In the genomic region with DNA sequence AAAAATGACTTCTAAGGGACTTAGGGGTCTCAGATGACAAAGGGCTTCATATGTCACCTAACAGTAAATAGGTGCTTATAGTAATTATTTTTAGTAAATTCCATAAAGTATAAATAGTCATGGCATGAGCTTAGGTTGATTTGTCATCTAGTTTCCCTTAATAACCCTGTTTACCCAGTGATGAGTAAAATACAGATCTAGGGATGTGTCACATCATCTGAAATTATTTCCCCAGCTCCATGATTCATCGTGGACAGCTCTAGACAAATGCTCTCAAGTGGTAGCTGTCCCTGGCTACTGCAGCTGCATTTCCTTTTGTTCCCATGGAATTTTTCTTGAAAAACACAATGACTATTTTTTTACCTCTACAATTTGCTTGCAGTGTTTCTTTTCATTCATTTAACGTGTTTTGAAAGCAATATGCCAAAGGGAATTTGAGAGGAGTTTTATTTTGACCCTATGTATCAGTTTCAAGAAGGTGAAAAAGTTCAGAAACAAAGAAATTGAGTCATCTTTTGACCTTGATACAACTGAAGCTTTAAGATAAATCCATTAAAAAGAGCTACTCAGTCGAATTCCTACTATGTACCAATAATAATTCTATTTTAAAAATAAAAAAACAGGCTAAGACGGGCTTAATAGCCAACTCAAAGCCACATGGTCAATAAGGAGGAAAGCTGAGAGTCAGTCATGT, we compare ENCODE assay signal across 9 cellular contexts.
A peak's percentile ranks its signal among the peaks of the same experiment; 100 is the strongest.
DNase-seq lines count a peak whose midpoint lies in the region; ATAC-seq, FAIRE-seq and TF ChIP-seq lines count a peak whose summit lies in the region.
"Had no signal": no experiment of that assay in that cellular context is flagged by ENCODE, and none has a peak within 500 bp of the region (broad histone marks: within the 10 kb centered on the region; RNA-seq: fewer than 3 reads in every experiment).

No MANE protein-coding gene starts in this region.

- ATAC-seq in GM21825 (IDR thresholded peaks at IDR 0.05; ENCODE audit: unreplicated experiment): peak; percentile 71

- no peak overlapping the region for H3K4me2 ChIP-seq in neuronal stem cell (ENCODE audit: insufficient read depth, low read length, poor library complexity, severe bottlenecking)

- H3K27me3 ChIP-seq in MG63 (no peaks in the 10 kb centered on the region), ovary (no peaks in the 10 kb centered on the region), neuronal stem cell (ENCODE audit: control insufficient read depth in 3 of 3, insufficient read depth in 3 of 3, low read depth in 1 of 3, low read length in 3 of 3) (no peaks in the 10 kb centered on the region)

- no peak for TF ChIP-seq EP300 in ovary (IDR thresholded peaks at IDR 0.05)

- no peaks in the 10 kb centered on the region for H3K9me3 ChIP-seq in MG63
- H3K9me3 ChIP-seq in ovary: no peaks in the 10 kb centered on the region
- H3K9me3 ChIP-seq in neuronal stem cell (replicated peaks in 1 of 2; ENCODE audit: control insufficient read depth in 2 of 2, insufficient read depth in 1 of 2, low read depth in 1 of 2, low read length in 2 of 2): no peaks in the 10 kb centered on the region

- no peak overlapping the region for H2BK15ac ChIP-seq in neuronal stem cell (ENCODE audit: low read length)

- no peak overlapping the region for H4K8ac ChIP-seq in neuronal stem cell (ENCODE audit: low read depth, low read length)

- FAIRE-seq in GM12892 (lab: Jason Lieb, UNC): peak; percentile 14
- FAIRE-seq in islet of Langerhans (lab: Jason Lieb, UNC): peak; percentile 85

- H3K36me3 ChIP-seq in MG63 (no peaks in the 10 kb centered on the region), ovary (no peaks in the 10 kb centered on the region), neuronal stem cell (replicated peaks in 1 of 2; ENCODE audit: control insufficient read depth in 2 of 2, insufficient read depth in 2 of 2, low read length in 2 of 2) (no peaks in the 10 kb centered on the region)

- H3K27ac ChIP-seq in ovary (no peak overlapping the region), neuronal stem cell (replicated peaks; ENCODE audit: low read length) (no peak overlapping the region)

- no peak for DNase-seq in GM12892 (ENCODE audit: insufficient read length)
- DNase-seq in MG63: peak; percentile 55
- DNase-seq in stimulated activated naive CD4-positive, alpha-beta T cell treated with Interleukin-2 at 50 U/mL for 16 hours (lab: John Stamatoyannopoulos, UW): no peak
- DNase-seq in ovary: no peak
- DNase-seq in Kasumi-1 (lab: John Stamatoyannopoulos, UW): no peak
- DNase-seq in neuronal stem cell (ENCODE audit: low spot score): no peak
- DNase-seq: activated CD4-positive, alpha-beta memory T cell treated with anti-CD3 and anti-CD28 coated beads for 36 hours had no signal

- TF ChIP-seq POLR2A in GM12892 (IDR thresholded peaks at IDR 0.05; ENCODE audit: low read depth, low read length) (no peak), ovary (IDR thresholded peaks at IDR 0.05) (no peak)

- H3K14ac ChIP-seq in neuronal stem cell (ENCODE audit: low read length): no peak overlapping the region

- H3K79me1 ChIP-seq in neuronal stem cell (ENCODE audit: low read depth, low read length): no peaks in the 10 kb centered on the region

- no peak overlapping the region for H3K4ac ChIP-seq in neuronal stem cell (ENCODE audit: low read length)

- H2AFZ ChIP-seq in neuronal stem cell (ENCODE audit: low read length): no peak overlapping the region

- H3K9ac ChIP-seq in neuronal stem cell (ENCODE audit: low read depth, low read length, poor library complexity): no peak overlapping the region

- H4K91ac ChIP-seq in neuronal stem cell (ENCODE audit: low read depth, low read length, poor library complexity): no peak overlapping the region

- H2AK5ac ChIP-seq in neuronal stem cell (ENCODE audit: low read depth, low read length): no peak overlapping the region

- H2BK120ac ChIP-seq in neuronal stem cell (ENCODE audit: low read depth, low read length): no peak overlapping the region

- no peak overlapping the region for H2BK12ac ChIP-seq in neuronal stem cell (ENCODE audit: low read length)

- TF ChIP-seq CTCF in ovary (IDR thresholded peaks at IDR 0.05): no peak

- no peak overlapping the region for H3K18ac ChIP-seq in neuronal stem cell (ENCODE audit: low read length)

- H3K4me3 ChIP-seq in MG63 (no peak overlapping the region), ovary (no peak overlapping the region), neuronal stem cell (ENCODE audit: low read length in 2 of 2) (no peak overlapping the region)

- intact Hi-C loops in ovary (cut with DNase I): no loop called here

- 57 to 71% (median 65%) methylated on average over 4 of the region's 4 CpGs for WGBS in ovary, 3 donors
- no CpG with 5 or more reads among the region's 4 CpGs for WGBS in neuronal stem cell (ENCODE audit: extremely low coverage in 2 of 2, insufficient read length in 2 of 2, insufficient replicate concordance in 1 of 2), 2 donors

- H2BK5ac ChIP-seq in neuronal stem cell (ENCODE audit: low read length): no peak overlapping the region

- H3K23ac ChIP-seq in neuronal stem cell (ENCODE audit: low read depth, low read length, poor library complexity): no peak overlapping the region

- no peaks in the 10 kb centered on the region for H3K4me1 ChIP-seq in ovary (ENCODE audit: insufficient read depth)
- H3K4me1 ChIP-seq in neuronal stem cell (ENCODE audit: control insufficient read depth in 2 of 2, insufficient read depth in 1 of 2, low read depth in 1 of 2, low read length in 2 of 2): no peaks in the 10 kb centered on the region
